ENCODE assay signal across 21 cellular contexts in genomic region chrX:109533631-109534030, GRCh38. TPM values are rescaled to one million over a fixed set of nuclear protein-coding genes. Genes with fewer than 3 reads are reported as not detected.
DNase-seq lines count a peak whose midpoint lies in the region; FAIRE-seq and TF ChIP-seq lines count a peak whose summit lies in the region.
"Had no signal": no experiment of that assay in that cellular context is flagged by ENCODE, and none has a peak within 500 bp of the region (broad histone marks: within the 10 kb centered on the region; RNA-seq: fewer than 3 reads in every experiment).

No MANE protein-coding gene starts in this region.

- DNase-seq in CD1c-positive myeloid dendritic cell (ENCODE audit: extremely low spot score) (peak; percentile 44), NCI-H226 (peak; percentile 43), keratinocyte (ENCODE audit: low read depth, low spot score) (peak; percentile 28), NAMALWA (ENCODE audit: low spot score) (no peak), NCI-H2081 (lab: John Stamatoyannopoulos, UW) (no peak), frontal cortex (ENCODE audit: low spot score in 2 of 2) (no peak), NCI-H2227 treated with DMSO at 0.1 percent for 48 hours (lab: John Stamatoyannopoulos, UW) (no peak)
- DNase-seq: activated CD4-positive, alpha-beta T cell treated with anti-CD3 and anti-CD28 coated beads for 4 hours; activated T-cell treated with anti-CD3 and anti-CD28 coated beads for 4 hours; COR-L47; head of caudate nucleus; NCI-H2029; NCI-H526; retina; SK-N-SH had no signal

- no peak overlapping the region for H3K4me3 Mint-ChIP-seq in dendritic cell treated with granulocyte-macrophage colony-stimulating factor and Interleukin-4, amounts not matched to agents 40 ng/mL and 50 ng/mL, for 4 days
- H3K4me3 Mint-ChIP-seq: memory B cell, neural progenitor cell had no signal

- H2AFZ ChIP-seq in keratinocyte (ENCODE audit: control insufficient read depth, low read length): no peak overlapping the region
- H2AFZ ChIP-seq: neural progenitor cell had no signal

- peak overlapping the region; percentile 57 for H3K27ac Mint-ChIP-seq in dendritic cell treated with granulocyte-macrophage colony-stimulating factor and Interleukin-4, amounts not matched to agents 40 ng/mL and 50 ng/mL, for 4 days
- H3K27ac Mint-ChIP-seq: activated naive CD4-positive, alpha-beta T cell treated with anti-CD3 and anti-CD28 coated beads, Interleukin-2, amount 50 U/mL, for 72 hours; memory B cell; neural progenitor cell had no signal

- TF ChIP-seq CTCF in keratinocyte (optimal IDR thresholded peaks at IDR 0.05 in 1 of 3, IDR thresholded peaks at IDR 0.05 in 1 of 3, conservative IDR thresholded peaks at IDR 0.05 in 1 of 3; ENCODE audit: extremely low read depth in 1 of 3, insufficient read depth in 2 of 3, low read length in 3 of 3): no peak

- no peak overlapping the region for H3K4me3 ChIP-seq in keratinocyte (ENCODE audit: control insufficient read depth in 2 of 3, extremely low read depth in 1 of 3, insufficient read depth in 2 of 3, low read depth in 1 of 3, low read length in 3 of 3)
- H3K4me3 ChIP-seq: neural progenitor cell had no signal

- no peaks in the 10 kb centered on the region for H3K9me3 Mint-ChIP-seq in dendritic cell treated with granulocyte-macrophage colony-stimulating factor and Interleukin-4, amounts not matched to agents 40 ng/mL and 50 ng/mL, for 4 days

- FAIRE-seq in keratinocyte (lab: Jason Lieb, UNC) (peak; percentile 78), frontal cortex (lab: Jason Lieb, UNC) (no peak)
- FAIRE-seq: H1 had no signal

- H3K4me2 ChIP-seq in keratinocyte (ENCODE audit: control insufficient read depth, extremely low read depth, insufficient read depth, low read depth, low read length): no peak overlapping the region
- H3K4me2 ChIP-seq: neural progenitor cell, SK-N-SH had no signal

- no peaks in the 10 kb centered on the region for H3K9me1 ChIP-seq in keratinocyte (ENCODE audit: control insufficient read depth, extremely low read depth, insufficient read depth, low read length)

- H3K36me3 ChIP-seq in keratinocyte (ENCODE audit: control insufficient read depth in 2 of 2, extremely low read depth in 1 of 2, insufficient read depth in 2 of 2, low read length in 2 of 2): no peaks in the 10 kb centered on the region
- H3K36me3 ChIP-seq: neural progenitor cell had no signal

- intact Hi-C loops in dendritic cell treated with granulocyte-macrophage colony-stimulating factor and Interleukin-4, amounts not matched to agents 40 ng/mL and 50 ng/mL, for 4 days (cut with micrococcal nuclease): loop anchor here (5.0 kb wide), 1 partner anchor 46 kb away; no protein-coding TSS in a partner anchor

- no peaks in the 10 kb centered on the region for H3K27me3 ChIP-seq in keratinocyte (ENCODE audit: control insufficient read depth, extremely low read depth, insufficient read depth, low read length)

- H3K4me1 ChIP-seq in keratinocyte (ENCODE audit: control insufficient read depth, extremely low read depth, insufficient read depth, low read length): peaks cover 4% of the 10 kb centered on the region
- H3K4me1 ChIP-seq: neural progenitor cell had no signal

- H3K79me2 ChIP-seq in keratinocyte (ENCODE audit: control insufficient read depth, insufficient read depth, low read length): no peaks in the 10 kb centered on the region

- peaks cover 8% of the 10 kb centered on the region for H3K36me3 Mint-ChIP-seq in dendritic cell treated with granulocyte-macrophage colony-stimulating factor and Interleukin-4, amounts not matched to agents 40 ng/mL and 50 ng/mL, for 4 days (ENCODE audit: low read depth)
- H3K36me3 Mint-ChIP-seq: neural progenitor cell had no signal

- peaks cover 10% of the 10 kb centered on the region for H3K4me1 Mint-ChIP-seq in dendritic cell treated with granulocyte-macrophage colony-stimulating factor and Interleukin-4, amounts not matched to agents 40 ng/mL and 50 ng/mL, for 4 days (ENCODE audit: low read depth)

- peak overlapping the region; percentile 38 for H3K27ac ChIP-seq in keratinocyte (ENCODE audit: control insufficient read depth, insufficient read depth, low read length)
- H3K27ac ChIP-seq: neural progenitor cell had no signal

- no peaks in the 10 kb centered on the region for H3K9me3 ChIP-seq in keratinocyte (ENCODE audit: control insufficient read depth, low read depth, low read length)
- H3K9me3 ChIP-seq: SK-N-SH had no signal

- no peaks in the 10 kb centered on the region for H3K27me3 Mint-ChIP-seq in dendritic cell treated with granulocyte-macrophage colony-stimulating factor and Interleukin-4, amounts not matched to agents 40 ng/mL and 50 ng/mL, for 4 days
- H3K27me3 Mint-ChIP-seq: memory B cell had no signal

- dilution Hi-C loops in keratinocyte (cut with MboI; ENCODE audit: extremely low pct_ligation_motif_present, low sequenced_read_pairs): no loop called here

- no peaks in the 10 kb centered on the region for H4K20me1 ChIP-seq in keratinocyte (ENCODE audit: control insufficient read depth, extremely low read depth, insufficient read depth, low read length)

- H3K9ac ChIP-seq in keratinocyte (ENCODE audit: control insufficient read depth, extremely low read depth, insufficient read depth, low read length): no peak overlapping the region
- H3K9ac ChIP-seq: neural progenitor cell, SK-N-SH had no signal

RNA-seq across cellular contexts. Expression of gene NXT2, which starts 3.0 kb away (rescaled TPM):
- 3.8 to 7.7 TPM (median 4.8 TPM) in 3 replicates for polyA plus RNA-seq in keratinocyte
- polyA plus RNA-seq in keratinocyte (2011; ENCODE audit: low read depth): 5.6 TPM
- 3.0 and 8.3 TPM in 2 replicates for polyA plus RNA-seq in keratinocyte (2011; cell fraction: cytosol; rRNA removed)
- 1.3 and 1.9 TPM in 2 replicates for polyA plus RNA-seq in keratinocyte (2011; cell fraction: nucleus; rRNA removed)
- polyA plus RNA-seq in keratinocyte (2012; ENCODE audit: low replicate concordance): 3.6 and 4.3 TPM in 2 replicates
- 2.6 to 5.8 TPM (median 4.5 TPM) in 3 replicates for polyA minus RNA-seq in keratinocyte
- 2.7 TPM for polyA minus RNA-seq in keratinocyte (2011; cell fraction: cytosol; rRNA and poly(A)+ RNA removed)
- polyA minus RNA-seq in keratinocyte (2011; cell fraction: nucleus; rRNA and poly(A)+ RNA removed): 0.42 and 1.1 TPM in 2 replicates
- total RNA-seq in frontal cortex: 11.0 TPM

RNA-seq across cellular contexts. Expression of gene GUCY2F, which starts 51.7 kb away (rescaled TPM):
- polyA plus RNA-seq in keratinocyte: 0.01 TPM in 1 of 3 replicates, not detected in the others
- not detected for polyA plus RNA-seq in keratinocyte (2011; ENCODE audit: low read depth)
- not detected in 2 replicates for polyA plus RNA-seq in keratinocyte (2011; cell fraction: cytosol; rRNA removed)
- 0.04 and 0.07 TPM in 2 replicates for polyA plus RNA-seq in keratinocyte (2011; cell fraction: nucleus; rRNA removed)
- polyA plus RNA-seq in keratinocyte (2012; ENCODE audit: low replicate concordance): not detected in 2 replicates
- polyA minus RNA-seq in keratinocyte: 0.13 TPM in 1 of 3 replicates, not detected in the others
- polyA minus RNA-seq in keratinocyte (2011; cell fraction: cytosol; rRNA and poly(A)+ RNA removed): not detected
- not detected in 2 replicates for polyA minus RNA-seq in keratinocyte (2011; cell fraction: nucleus; rRNA and poly(A)+ RNA removed)
- not detected for total RNA-seq in frontal cortex
- total RNA-seq: activated naive CD4-positive, alpha-beta T cell treated with anti-CD3 and anti-CD28 coated beads, Interleukin-2, amount 50 U/mL, for 72 hours; cardiac septum; H1 had no signal
- polyA plus RNA-seq: SK-N-SH had no signal

Comparison
In these comparisons a context has a peak if more than half of its experiments do, and no peak if none do; other contexts are left out.
1. DNase-seq: peak in CD1c-positive myeloid dendritic cell (single experiment), NCI-H226 (single experiment) and keratinocyte (single experiment); none in NAMALWA (single experiment), NCI-H2081 (0 of 2), frontal cortex (0 of 2) and NCI-H2227 treated with DMSO at 0.1 percent for 48 hours (single experiment).